22 cellular contexts compared by ENCODE assay signal in the genomic region with DNA sequence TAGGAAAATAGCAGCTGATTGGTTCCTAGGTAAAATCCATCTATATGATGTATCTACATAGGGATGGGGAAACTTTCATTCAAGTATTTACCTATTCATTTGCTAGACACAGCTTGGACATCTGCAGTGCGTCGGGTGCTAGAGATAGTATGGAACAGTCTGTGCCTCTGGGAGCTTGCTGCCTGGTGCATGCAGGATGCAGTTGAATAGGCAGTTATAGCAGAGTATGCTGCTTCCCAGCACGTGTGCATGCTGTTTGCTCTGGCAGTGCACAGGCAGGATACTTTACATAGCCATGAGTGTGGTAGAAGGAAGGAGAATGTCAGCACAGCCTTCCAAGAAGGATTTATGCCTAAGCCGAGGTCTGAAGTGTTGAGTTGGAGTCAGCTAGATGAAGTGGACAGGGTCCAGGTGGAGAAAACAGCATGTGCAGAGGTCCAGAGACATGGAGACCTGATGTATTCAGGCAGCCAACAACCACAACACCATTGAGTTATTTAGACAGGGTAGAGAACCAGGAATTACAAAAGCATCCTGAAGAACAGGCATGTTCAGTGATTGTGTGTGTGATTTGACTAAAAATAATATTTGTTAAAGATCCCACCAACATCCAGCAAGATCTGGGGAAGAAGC. TPM values are rescaled to one million over a fixed set of nuclear protein-coding genes. Genes with fewer than 3 reads are reported as not detected.
DNase-seq lines count a peak whose midpoint lies in the region; ATAC-seq and TF ChIP-seq lines count a peak whose summit lies in the region.
"Had no signal": no experiment of that assay in that cellular context is flagged by ENCODE, and none has a peak within 500 bp of the region (broad histone marks: within the 10 kb centered on the region; RNA-seq: fewer than 3 reads in every experiment).

No MANE protein-coding gene starts in this region.

- H3K27me3 Mint-ChIP-seq in natural killer cell treated with Interleukin-12 subunit alpha and Interleukin-12 subunit beta and Interleukin-15 and Interleukin-18, amount 100 ng/mL, for 72 hours, result no peaks in the 10 kb centered on the region
- no peaks in the 10 kb centered on the region for H3K27me3 Mint-ChIP-seq in activated CD4-positive, alpha-beta memory T cell treated with anti-CD3 and anti-CD28 coated beads for 36 hours

- H3K4me3 Mint-ChIP-seq in natural killer cell treated with Interleukin-12 subunit alpha and Interleukin-12 subunit beta and Interleukin-15 and Interleukin-18, amount 100 ng/mL, for 72 hours, result peak overlapping the region; percentile 86
- H3K4me3 Mint-ChIP-seq in activated CD4-positive, alpha-beta memory T cell treated with anti-CD3 and anti-CD28 coated beads for 36 hours, result no peak overlapping the region
- H3K4me3 Mint-ChIP-seq: CD14-positive monocyte, nephron progenitor cell had no signal

- H3K27ac ChIP-seq in tibial artery, result peak overlapping the region; percentile 27 to 63

- peaks cover 63% of the 10 kb centered on the region for H3K36me3 Mint-ChIP-seq in natural killer cell treated with Interleukin-12 subunit alpha and Interleukin-12 subunit beta and Interleukin-15 and Interleukin-18, amount 100 ng/mL, for 72 hours
- H3K36me3 Mint-ChIP-seq in activated CD4-positive, alpha-beta memory T cell treated with anti-CD3 and anti-CD28 coated beads for 36 hours, result peaks cover 57% of the 10 kb centered on the region

- no peaks in the 10 kb centered on the region for H3K9me3 ChIP-seq in tibial artery

- TF ChIP-seq CTCF in choroid plexus epithelial cell (conservative IDR thresholded peaks at IDR 0.05; ENCODE audit: low read depth, low read length), result no peak
- TF ChIP-seq CTCF in tibial artery (IDR thresholded peaks at IDR 0.05), result no peak

- POLR2A ChIA-PET in activated CD4-positive, alpha-beta memory T cell treated with anti-CD3 and anti-CD28 coated beads for 36 hours (lab: Charles Lee), result interaction anchor here (0.7 kb wide), 1 partner anchor 8 kb away, joined by 3 read pairs; a partner anchor contains a TSS

- H3K27ac Mint-ChIP-seq in natural killer cell treated with Interleukin-12 subunit alpha and Interleukin-12 subunit beta and Interleukin-15 and Interleukin-18, amount 100 ng/mL, for 72 hours, result peak overlapping the region; percentile 81 to 90
- H3K27ac Mint-ChIP-seq in activated CD4-positive, alpha-beta memory T cell treated with anti-CD3 and anti-CD28 coated beads for 36 hours, result no peak overlapping the region
- H3K27ac Mint-ChIP-seq: nephron progenitor cell had no signal

- peaks cover 72 to 83% of the 10 kb centered on the region in 2 donors for H3K4me1 Mint-ChIP-seq in natural killer cell treated with Interleukin-12 subunit alpha and Interleukin-12 subunit beta and Interleukin-15 and Interleukin-18, amount 100 ng/mL, for 72 hours (ENCODE audit: low read depth in 2 of 2)
- H3K4me1 Mint-ChIP-seq in activated CD4-positive, alpha-beta memory T cell treated with anti-CD3 and anti-CD28 coated beads for 36 hours (ENCODE audit: low read depth), result peaks cover 48% of the 10 kb centered on the region

- H3K9me3 Mint-ChIP-seq in natural killer cell treated with Interleukin-12 subunit alpha and Interleukin-12 subunit beta and Interleukin-15 and Interleukin-18, amount 100 ng/mL, for 72 hours, result no peaks in the 10 kb centered on the region
- no peaks in the 10 kb centered on the region for H3K9me3 Mint-ChIP-seq in activated CD4-positive, alpha-beta memory T cell treated with anti-CD3 and anti-CD28 coated beads for 36 hours
- H3K9me3 Mint-ChIP-seq: CD14-positive monocyte, nephron progenitor cell had no signal

- intact Hi-C loops in Right ventricle myocardium superior (cut with DNase I) (no loop called here), Right ventricle myocardium inferior (cut with DNase I) (no loop called here), tibial artery (cut with DNase I; ENCODE audit: low total_unique reads) (no loop called here)
- intact Hi-C loops in activated CD4-positive, alpha-beta memory T cell treated with anti-CD3 and anti-CD28 coated beads for 36 hours (cut with micrococcal nuclease), result no loop called here

- DNase-seq in Right ventricle myocardium superior (no peak), Right ventricle myocardium inferior (ENCODE audit: missing footprints) (no peak), choroid plexus epithelial cell (ENCODE audit: low read depth) (peak; percentile 16), tibial artery (no peak), AG20443 (ENCODE audit: low spot score) (no peak)
- DNase-seq in natural killer cell treated with Interleukin-12 subunit alpha and Interleukin-12 subunit beta and Interleukin-15 and Interleukin-18, amount 100 ng/mL, for 72 hours (ENCODE audit: low spot score), result no peak
- no peak for DNase-seq in activated CD4-positive, alpha-beta memory T cell treated with anti-CD3 and anti-CD28 coated beads for 36 hours
- no peak for DNase-seq in NK-92 treated with Interleukin-12 subunit alpha and Interleukin-12 subunit beta, amount 100 ng/mL, for 24 hours (lab: John Stamatoyannopoulos, UW)
- DNase-seq: activated CD4-positive, alpha-beta T cell treated with anti-CD3 and anti-CD28 coated beads, Interleukin-2, amount 50 U/mL, for 4 hours; activated naive CD4-positive, alpha-beta T cell; cortex of kidney; foreskin fibroblast; H7; hypothalamus; mesendoderm; MM.1S; NCI-H2171 treated with DMSO at 0.1 percent for 48 hours; NCI-H774; nephron progenitor cell; stimulated activated CD4-positive, alpha-beta T cell treated with anti-CD3 and anti-CD28 coated beads, Interleukin-15, amount 100 ng/mL, for 24 hours; T-helper 2 cell had no signal

- ATAC-seq in Right ventricle myocardium superior (ENCODE audit: poor library complexity) (peak; percentile 36), Right ventricle myocardium inferior (no peak)
- ATAC-seq in natural killer cell treated with Interleukin-12 subunit alpha and Interleukin-12 subunit beta and Interleukin-15 and Interleukin-18, amount 100 ng/mL, for 72 hours, result no peak

- CTCF ChIA-PET in activated CD4-positive, alpha-beta memory T cell treated with anti-CD3 and anti-CD28 coated beads for 36 hours (lab: Charles Lee), result no interaction called here

- no peak overlapping the region for H3K4me3 ChIP-seq in choroid plexus epithelial cell (ENCODE audit: low read depth, low read length)
- peak overlapping the region in 1 of 2 donors; percentile 13 for H3K4me3 ChIP-seq in tibial artery

- peaks cover 27 to 47% (median 36%) of the 10 kb centered on the region in 3 donors for H3K36me3 ChIP-seq in tibial artery

- no peaks in the 10 kb centered on the region for H3K27me3 ChIP-seq in tibial artery

- H3K4me1 ChIP-seq in tibial artery, result peaks cover 15 to 98% (median 70%) of the 10 kb centered on the region in 4 donors

RNA-seq across cellular contexts. Expression of a gene that starts 8.1 kb away (rescaled TPM):
- total RNA-seq in Right ventricle myocardium superior (7.3 TPM), Right ventricle myocardium inferior (6.7 TPM)
- 100 to 1,000 TPM; 239 to 355 TPM for total RNA-seq in natural killer cell treated with Interleukin-12 subunit alpha and Interleukin-12 subunit beta and Interleukin-15 and Interleukin-18, amount 100 ng/mL, for 72 hours
- 10 to 100 TPM; 36.5 to 40.6 TPM for total RNA-seq in activated CD4-positive, alpha-beta memory T cell treated with anti-CD3 and anti-CD28 coated beads for 36 hours

Comparison
In these comparisons a context has a peak if more than half of its experiments do, and no peak if none do; other contexts are left out.
1. RNA of a gene that starts 8.1 kb away (total RNA-seq): 239 to 355 TPM in natural killer cell treated with Interleukin-12 subunit alpha and Interleukin-12 subunit beta and Interleukin-15 and Interleukin-18, amount 100 ng/mL, for 72 hours; 36.5 to 40.6 TPM in activated CD4-positive, alpha-beta memory T cell treated with anti-CD3 and anti-CD28 coated beads for 36 hours, 7.3 TPM in Right ventricle myocardium superior (single experiment) and 6.7 TPM in Right ventricle myocardium inferior (single experiment); every median in the first group is over 4 times any median in the second.